1 cellular context compared by ENCODE assay signal in the genomic region with DNA sequence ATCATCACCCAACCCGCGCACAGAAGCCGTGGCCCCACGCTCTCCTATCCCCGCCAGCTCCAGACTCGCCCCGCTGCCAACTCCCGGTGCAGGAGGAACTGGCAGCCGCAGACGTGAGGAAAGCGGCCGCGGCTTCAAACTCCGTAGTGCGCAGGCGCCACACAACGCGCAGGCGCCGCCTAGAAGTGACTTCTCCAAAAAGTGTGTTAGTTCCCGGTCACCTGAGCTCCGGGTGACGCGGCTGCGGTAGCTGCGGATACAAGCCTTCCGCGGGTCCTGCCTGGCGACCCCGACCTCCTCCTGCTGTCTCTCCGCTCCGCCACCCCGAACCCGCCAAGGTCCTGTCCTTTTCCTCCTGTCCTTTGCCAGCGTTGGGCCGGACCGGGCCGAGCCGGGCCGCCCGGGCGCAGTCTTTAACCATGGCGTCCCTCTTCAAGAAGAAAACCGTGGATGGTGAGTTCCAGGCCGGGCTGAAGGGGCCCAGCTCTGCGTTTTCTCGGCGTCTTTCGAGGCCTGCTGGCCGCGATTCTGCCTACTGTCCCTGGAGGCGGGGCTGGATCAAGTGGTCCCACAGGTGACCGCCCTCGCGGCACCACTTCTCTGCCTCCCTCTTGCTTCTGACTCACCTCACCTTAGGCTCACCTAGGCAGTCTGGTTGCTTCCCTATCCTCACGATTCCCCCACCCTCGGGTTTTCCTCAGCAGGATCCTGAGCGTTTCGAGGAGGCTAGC.
TF ChIP-seq lines count a peak whose summit lies in the region.

A gene with protein sequence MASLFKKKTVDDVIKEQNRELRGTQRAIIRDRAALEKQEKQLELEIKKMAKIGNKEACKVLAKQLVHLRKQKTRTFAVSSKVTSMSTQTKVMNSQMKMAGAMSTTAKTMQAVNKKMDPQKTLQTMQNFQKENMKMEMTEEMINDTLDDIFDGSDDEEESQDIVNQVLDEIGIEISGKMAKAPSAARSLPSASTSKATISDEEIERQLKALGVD (plus strand): TSS at position 206 of the 731 bp plus-strand sequence. CDS start 214 bp downstream, at position 420.

TF ChIP-seq in HepG2, 621 proteins besides CTCF, POLR2A, EP300 and RAD21 (continued from another document and continues in another):
- TF ChIP-seq, protein P1, sequence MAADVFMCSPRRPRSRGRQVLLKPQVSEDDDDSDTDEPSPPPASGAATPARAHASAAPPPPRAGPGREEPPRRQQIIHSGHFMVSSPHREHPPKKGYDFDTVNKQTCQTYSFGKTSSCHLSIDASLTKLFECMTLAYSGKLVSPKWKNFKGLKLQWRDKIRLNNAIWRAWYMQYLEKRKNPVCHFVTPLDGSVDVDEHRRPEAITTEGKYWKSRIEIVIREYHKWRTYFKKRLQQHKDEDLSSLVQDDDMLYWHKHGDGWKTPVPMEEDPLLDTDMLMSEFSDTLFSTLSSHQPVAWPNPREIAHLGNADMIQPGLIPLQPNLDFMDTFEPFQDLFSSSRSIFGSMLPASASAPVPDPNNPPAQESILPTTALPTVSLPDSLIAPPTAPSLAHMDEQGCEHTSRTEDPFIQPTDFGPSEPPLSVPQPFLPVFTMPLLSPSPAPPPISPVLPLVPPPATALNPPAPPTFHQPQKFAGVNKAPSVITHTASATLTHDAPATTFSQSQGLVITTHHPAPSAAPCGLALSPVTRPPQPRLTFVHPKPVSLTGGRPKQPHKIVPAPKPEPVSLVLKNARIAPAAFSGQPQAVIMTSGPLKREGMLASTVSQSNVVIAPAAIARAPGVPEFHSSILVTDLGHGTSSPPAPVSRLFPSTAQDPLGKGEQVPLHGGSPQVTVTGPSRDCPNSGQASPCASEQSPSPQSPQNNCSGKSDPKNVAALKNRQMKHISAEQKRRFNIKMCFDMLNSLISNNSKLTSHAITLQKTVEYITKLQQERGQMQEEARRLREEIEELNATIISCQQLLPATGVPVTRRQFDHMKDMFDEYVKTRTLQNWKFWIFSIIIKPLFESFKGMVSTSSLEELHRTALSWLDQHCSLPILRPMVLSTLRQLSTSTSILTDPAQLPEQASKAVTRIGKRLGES (CRISPR knock-in tag; IDR thresholded peaks at IDR 0.05; ENCODE audit: borderline replicate concordance): no peak
- TF ChIP-seq MTA3 (CRISPR knock-in tag; IDR thresholded peaks at IDR 0.05) (no peak), MAFK (conservative IDR thresholded peaks at IDR 0.05 in 1 of 2, IDR thresholded peaks at IDR 0.05 in 1 of 2; ENCODE audit: low read length in 2 of 2) (no peak), ZMYM2 (CRISPR knock-in tag; IDR thresholded peaks at IDR 0.05) (no peak), ZNF674 (CRISPR knock-in tag; IDR thresholded peaks at IDR 0.05; ENCODE audit: low read depth) (no peak), HNRNPK (IDR thresholded peaks at IDR 0.05; ENCODE audit: low read depth, low read length, poor library complexity, severe bottlenecking) (no peak), KAT2B (IDR thresholded peaks at IDR 0.05; ENCODE audit: borderline replicate concordance, low read depth, low read length) (no peak), RAD51 (IDR thresholded peaks at IDR 0.05; ENCODE audit: borderline replicate concordance) (no peak), MBNL3 (CRISPR knock-in tag; conservative IDR thresholded peaks at IDR 0.05) (no peak), ZBTB3 (CRISPR knock-in tag; IDR thresholded peaks at IDR 0.05; ENCODE audit: borderline replicate concordance, low read depth) (0 out of 2 replicates have a peak, but pooled peaks have one; percentile 30), ZNF619 (CRISPR knock-in tag; IDR thresholded peaks at IDR 0.05) (no peak), MAZ (IDR thresholded peaks at IDR 0.05; ENCODE audit: borderline replicate concordance, low read depth, low read length) (no peak), MAZ (CRISPR knock-in tag; IDR thresholded peaks at IDR 0.05; ENCODE audit: low read depth) (no peak), ZNF343 (CRISPR knock-in tag; IDR thresholded peaks at IDR 0.05) (peak; percentile 48; the same call in 1 of the 2 replicates), SOX13 (IDR thresholded peaks at IDR 0.05) (no peak), SOX13 (CRISPR knock-in tag; conservative IDR thresholded peaks at IDR 0.05 in 1 of 2, IDR thresholded peaks at IDR 0.05 in 1 of 2) (peak in 1 of 2 experiments; percentile 25; a peak in 1 of 4 replicates), ZNF484 (CRISPR knock-in tag; IDR thresholded peaks at IDR 0.05; ENCODE audit: borderline replicate concordance, low read depth) (no peak), PAWR (CRISPR knock-in tag; IDR thresholded peaks at IDR 0.05; ENCODE audit: borderline replicate concordance) (0 out of 2 replicates have a peak, but pooled peaks have one; percentile 79), NBN (conservative IDR thresholded peaks at IDR 0.05) (no peak), RBFOX2 (IDR thresholded peaks at IDR 0.05; ENCODE audit: low read depth, low read length) (peak; percentile 87), ZBTB1 (CRISPR knock-in tag; IDR thresholded peaks at IDR 0.05; ENCODE audit: borderline replicate concordance) (no peak), ZNF878 (CRISPR knock-in tag; IDR thresholded peaks at IDR 0.05) (peak; percentile 85), ARNT (IDR thresholded peaks at IDR 0.05) (no peak), MBD4 (IDR thresholded peaks at IDR 0.05; ENCODE audit: borderline replicate concordance, low read length) (no peak), BHLHE40 (IDR thresholded peaks at IDR 0.05; ENCODE audit: low read length) (peak; percentile 18; the same call in 1 of the 2 replicates), MTF2 (CRISPR knock-in tag; IDR thresholded peaks at IDR 0.05; ENCODE audit: borderline replicate concordance) (peak; percentile 51; the same call in 1 of the 2 replicates), EZH2 (conservative IDR thresholded peaks at IDR 0.05; ENCODE audit: low read depth, low read length) (no peak), ZNF101 (CRISPR knock-in tag; IDR thresholded peaks at IDR 0.05; ENCODE audit: borderline replicate concordance, low read depth) (no peak), ARNTL (CRISPR knock-in tag; IDR thresholded peaks at IDR 0.05) (no peak), MXI1 (IDR thresholded peaks at IDR 0.05; ENCODE audit: borderline replicate concordance, low read depth, low read length) (peak; percentile 53; the same call in 1 of the 3 replicates), ZKSCAN1 (IDR thresholded peaks at IDR 0.05; ENCODE audit: low read length) (no peak), PAX8 (CRISPR knock-in tag; IDR thresholded peaks at IDR 0.05; ENCODE audit: borderline replicate concordance) (no peak)
- TF ChIP-seq, protein P2, sequence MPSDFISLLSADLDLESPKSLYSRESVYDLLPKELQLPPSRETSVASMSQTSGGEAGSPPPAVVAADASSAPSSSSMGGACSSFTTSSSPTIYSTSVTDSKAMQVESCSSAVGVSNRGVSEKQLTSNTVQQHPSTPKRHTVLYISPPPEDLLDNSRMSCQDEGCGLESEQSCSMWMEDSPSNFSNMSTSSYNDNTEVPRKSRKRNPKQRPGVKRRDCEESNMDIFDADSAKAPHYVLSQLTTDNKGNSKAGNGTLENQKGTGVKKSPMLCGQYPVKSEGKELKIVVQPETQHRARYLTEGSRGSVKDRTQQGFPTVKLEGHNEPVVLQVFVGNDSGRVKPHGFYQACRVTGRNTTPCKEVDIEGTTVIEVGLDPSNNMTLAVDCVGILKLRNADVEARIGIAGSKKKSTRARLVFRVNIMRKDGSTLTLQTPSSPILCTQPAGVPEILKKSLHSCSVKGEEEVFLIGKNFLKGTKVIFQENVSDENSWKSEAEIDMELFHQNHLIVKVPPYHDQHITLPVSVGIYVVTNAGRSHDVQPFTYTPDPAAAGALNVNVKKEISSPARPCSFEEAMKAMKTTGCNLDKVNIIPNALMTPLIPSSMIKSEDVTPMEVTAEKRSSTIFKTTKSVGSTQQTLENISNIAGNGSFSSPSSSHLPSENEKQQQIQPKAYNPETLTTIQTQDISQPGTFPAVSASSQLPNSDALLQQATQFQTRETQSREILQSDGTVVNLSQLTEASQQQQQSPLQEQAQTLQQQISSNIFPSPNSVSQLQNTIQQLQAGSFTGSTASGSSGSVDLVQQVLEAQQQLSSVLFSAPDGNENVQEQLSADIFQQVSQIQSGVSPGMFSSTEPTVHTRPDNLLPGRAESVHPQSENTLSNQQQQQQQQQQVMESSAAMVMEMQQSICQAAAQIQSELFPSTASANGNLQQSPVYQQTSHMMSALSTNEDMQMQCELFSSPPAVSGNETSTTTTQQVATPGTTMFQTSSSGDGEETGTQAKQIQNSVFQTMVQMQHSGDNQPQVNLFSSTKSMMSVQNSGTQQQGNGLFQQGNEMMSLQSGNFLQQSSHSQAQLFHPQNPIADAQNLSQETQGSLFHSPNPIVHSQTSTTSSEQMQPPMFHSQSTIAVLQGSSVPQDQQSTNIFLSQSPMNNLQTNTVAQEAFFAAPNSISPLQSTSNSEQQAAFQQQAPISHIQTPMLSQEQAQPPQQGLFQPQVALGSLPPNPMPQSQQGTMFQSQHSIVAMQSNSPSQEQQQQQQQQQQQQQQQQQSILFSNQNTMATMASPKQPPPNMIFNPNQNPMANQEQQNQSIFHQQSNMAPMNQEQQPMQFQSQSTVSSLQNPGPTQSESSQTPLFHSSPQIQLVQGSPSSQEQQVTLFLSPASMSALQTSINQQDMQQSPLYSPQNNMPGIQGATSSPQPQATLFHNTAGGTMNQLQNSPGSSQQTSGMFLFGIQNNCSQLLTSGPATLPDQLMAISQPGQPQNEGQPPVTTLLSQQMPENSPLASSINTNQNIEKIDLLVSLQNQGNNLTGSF (CRISPR knock-in tag; IDR thresholded peaks at IDR 0.05): no peak
- TF ChIP-seq, protein P3, sequence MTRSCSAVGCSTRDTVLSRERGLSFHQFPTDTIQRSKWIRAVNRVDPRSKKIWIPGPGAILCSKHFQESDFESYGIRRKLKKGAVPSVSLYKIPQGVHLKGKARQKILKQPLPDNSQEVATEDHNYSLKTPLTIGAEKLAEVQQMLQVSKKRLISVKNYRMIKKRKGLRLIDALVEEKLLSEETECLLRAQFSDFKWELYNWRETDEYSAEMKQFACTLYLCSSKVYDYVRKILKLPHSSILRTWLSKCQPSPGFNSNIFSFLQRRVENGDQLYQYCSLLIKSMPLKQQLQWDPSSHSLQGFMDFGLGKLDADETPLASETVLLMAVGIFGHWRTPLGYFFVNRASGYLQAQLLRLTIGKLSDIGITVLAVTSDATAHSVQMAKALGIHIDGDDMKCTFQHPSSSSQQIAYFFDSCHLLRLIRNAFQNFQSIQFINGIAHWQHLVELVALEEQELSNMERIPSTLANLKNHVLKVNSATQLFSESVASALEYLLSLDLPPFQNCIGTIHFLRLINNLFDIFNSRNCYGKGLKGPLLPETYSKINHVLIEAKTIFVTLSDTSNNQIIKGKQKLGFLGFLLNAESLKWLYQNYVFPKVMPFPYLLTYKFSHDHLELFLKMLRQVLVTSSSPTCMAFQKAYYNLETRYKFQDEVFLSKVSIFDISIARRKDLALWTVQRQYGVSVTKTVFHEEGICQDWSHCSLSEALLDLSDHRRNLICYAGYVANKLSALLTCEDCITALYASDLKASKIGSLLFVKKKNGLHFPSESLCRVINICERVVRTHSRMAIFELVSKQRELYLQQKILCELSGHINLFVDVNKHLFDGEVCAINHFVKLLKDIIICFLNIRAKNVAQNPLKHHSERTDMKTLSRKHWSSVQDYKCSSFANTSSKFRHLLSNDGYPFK (CRISPR knock-in tag; IDR thresholded peaks at IDR 0.05; ENCODE audit: borderline replicate concordance): no peak
- TF ChIP-seq, protein P4, sequence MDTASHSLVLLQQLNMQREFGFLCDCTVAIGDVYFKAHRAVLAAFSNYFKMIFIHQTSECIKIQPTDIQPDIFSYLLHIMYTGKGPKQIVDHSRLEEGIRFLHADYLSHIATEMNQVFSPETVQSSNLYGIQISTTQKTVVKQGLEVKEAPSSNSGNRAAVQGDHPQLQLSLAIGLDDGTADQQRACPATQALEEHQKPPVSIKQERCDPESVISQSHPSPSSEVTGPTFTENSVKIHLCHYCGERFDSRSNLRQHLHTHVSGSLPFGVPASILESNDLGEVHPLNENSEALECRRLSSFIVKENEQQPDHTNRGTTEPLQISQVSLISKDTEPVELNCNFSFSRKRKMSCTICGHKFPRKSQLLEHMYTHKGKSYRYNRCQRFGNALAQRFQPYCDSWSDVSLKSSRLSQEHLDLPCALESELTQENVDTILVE (CRISPR knock-in tag; IDR thresholded peaks at IDR 0.05): no peak
- TF ChIP-seq, protein P5, sequence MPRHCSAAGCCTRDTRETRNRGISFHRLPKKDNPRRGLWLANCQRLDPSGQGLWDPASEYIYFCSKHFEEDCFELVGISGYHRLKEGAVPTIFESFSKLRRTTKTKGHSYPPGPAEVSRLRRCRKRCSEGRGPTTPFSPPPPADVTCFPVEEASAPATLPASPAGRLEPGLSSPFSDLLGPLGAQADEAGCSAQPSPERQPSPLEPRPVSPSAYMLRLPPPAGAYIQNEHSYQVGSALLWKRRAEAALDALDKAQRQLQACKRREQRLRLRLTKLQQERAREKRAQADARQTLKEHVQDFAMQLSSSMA (CRISPR knock-in tag; IDR thresholded peaks at IDR 0.05): peak; percentile 82; the same call in 1 of the 2 replicates
- TF ChIP-seq, protein P6, sequence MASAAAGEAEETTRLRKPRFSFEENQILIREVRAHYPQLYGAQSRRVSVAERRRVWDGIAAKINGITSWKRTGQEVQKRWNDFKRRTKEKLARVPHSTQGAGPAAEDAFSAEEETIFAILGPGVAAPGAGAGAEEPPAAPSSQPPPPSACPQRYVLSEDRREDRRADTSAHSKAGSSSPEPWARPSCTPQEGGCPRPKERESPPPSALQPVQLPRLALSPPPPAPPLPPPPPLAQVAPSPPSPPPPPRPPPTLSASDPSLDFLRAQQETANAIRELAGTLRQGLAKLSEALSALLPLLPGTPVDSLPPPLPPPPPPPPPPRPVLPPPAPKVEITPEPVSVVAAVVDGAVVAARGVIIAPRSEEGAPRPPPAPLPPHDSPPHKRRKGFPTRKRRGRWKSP (CRISPR knock-in tag; IDR thresholded peaks at IDR 0.05): peak; percentile 76; the same call in 1 of the 2 replicates
- TF ChIP-seq, protein P7, sequence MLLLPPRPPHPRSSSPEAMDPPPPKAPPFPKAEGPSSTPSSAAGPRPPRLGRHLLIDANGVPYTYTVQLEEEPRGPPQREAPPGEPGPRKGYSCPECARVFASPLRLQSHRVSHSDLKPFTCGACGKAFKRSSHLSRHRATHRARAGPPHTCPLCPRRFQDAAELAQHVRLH (CRISPR knock-in tag; IDR thresholded peaks at IDR 0.05; ENCODE audit: borderline replicate concordance, low read depth): no peak; the same call in 1 of the 2 replicates
